ENCODE assay signal across 17 cellular contexts in genomic region chr3:179196700-179197099, GRCh38. TPM values are rescaled to one million over a fixed set of nuclear protein-coding genes. Genes with fewer than 3 reads are reported as not detected.
DNase-seq lines count a peak whose midpoint lies in the region; ATAC-seq, FAIRE-seq and TF ChIP-seq lines count a peak whose summit lies in the region.
"Had no signal": no experiment of that assay in that cellular context is flagged by ENCODE, and none has a peak within 500 bp of the region (broad histone marks: within the 10 kb centered on the region; RNA-seq: fewer than 3 reads in every experiment).

No MANE protein-coding gene starts in this region.

- POLR2A ChIA-PET in GM12878 (lab: Charles Lee), result no interaction called here
- POLR2A ChIA-PET in naive thymus-derived CD8-positive, alpha-beta T cell (lab: Charles Lee), result interaction anchor here (1.2 kb wide), 1 partner anchor 49 kb away, joined by 3 read pairs; the partner anchor contains the start of gene PIK3CA

- in situ Hi-C loops in GM12878 (cut with MboI), result no loop called here

- no peak overlapping the region for H3K23ac ChIP-seq in H9 (ENCODE audit: insufficient read length, low read depth, low read length)

- H3K23me2 ChIP-seq in H9 (ENCODE audit: insufficient read length, low read depth, low read length, poor library complexity, severe bottlenecking), result no peaks in the 10 kb centered on the region

- no peak overlapping the region for H4K91ac ChIP-seq in H9 (ENCODE audit: insufficient read length, low read depth, low read length)

- H3K4me2 ChIP-seq in H9 (ENCODE audit: insufficient read depth, insufficient read length, low read length) (no peak overlapping the region), GM12878 (ENCODE audit: control insufficient read depth, insufficient read depth) (0 out of 2 replicates have a peak overlapping the region, but pooled peaks have one; percentile 27)

- SMC1A ChIA-PET in GM12878 (lab: Charles Lee; ENCODE audit: uncharacterized antibody, unreplicated experiment), result interaction anchor here (1.0 to 1.4 kb wide), 2 partner anchors 15 to 30 kb away, joined by 3 to 5 read pairs; no protein-coding TSS in a partner anchor

- H3K27ac Mint-ChIP-seq in CD4-positive, CD25-positive, alpha-beta regulatory T cell, result peak overlapping the region; percentile 49 to 86 (median 58)
- peak overlapping the region; percentile 5 to 63 (median 34); a peak in 5 of 7 replicates for H3K27ac Mint-ChIP-seq in H9
- H3K27ac Mint-ChIP-seq in naive thymus-derived CD8-positive, alpha-beta T cell, result peak overlapping the region in 8 of 10 donors; percentile 7 to 74 (median 52)
- H3K27ac Mint-ChIP-seq: activated naive CD4-positive, alpha-beta T cell treated with anti-CD3 and anti-CD28 coated beads for 36 hours had no signal

- H4K5ac ChIP-seq in H9 (ENCODE audit: insufficient read length, low read depth, low read length), result no peak overlapping the region

- TF ChIP-seq CTCF in H9 (conservative IDR thresholded peaks at IDR 0.05), result no peak
- no peak for TF ChIP-seq CTCF in GM12878 (IDR thresholded peaks at IDR 0.05 in 2 of 3, conservative IDR thresholded peaks at IDR 0.05 in 1 of 3; ENCODE audit: control insufficient read depth in 2 of 3, extremely low read depth in 1 of 3, insufficient read depth in 1 of 3, low read depth in 3 of 3, low read length in 3 of 3)

- ATAC-seq in CD4-positive, CD25-positive, alpha-beta regulatory T cell (ENCODE audit: low read depth in 2 of 2), result no peak
- ATAC-seq in GM12878, result no peak; the same call in 2 of the 3 replicates
- ATAC-seq in naive thymus-derived CD8-positive, alpha-beta T cell, result no peak
- ATAC-seq: left lobe of liver had no signal

- no peak overlapping the region for H2AK5ac ChIP-seq in H9 (ENCODE audit: insufficient read length, low read length)

- H3K79me1 ChIP-seq in H9 (ENCODE audit: insufficient read depth, low read depth, low read length, poor library complexity, severe bottlenecking), result no peaks in the 10 kb centered on the region

- no peak overlapping the region for H2AFZ ChIP-seq in H9 (ENCODE audit: low read length)
- H2AFZ ChIP-seq in GM12878 (ENCODE audit: control insufficient read depth, low read depth, low read length), result no peak overlapping the region

- intact Hi-C loops in GM12878 (cut with micrococcal nuclease; ENCODE audit: unreplicated experiment), result loop anchor here (2.0 kb wide), 1 partner anchor 48 kb away; the partner anchor contains the start of gene PIK3CA
- intact Hi-C loops in head of caudate nucleus (cut with DNase I), result no loop called here

- peaks cover 14% of the 10 kb centered on the region for H3K36me3 Mint-ChIP-seq in CD4-positive, CD25-positive, alpha-beta regulatory T cell
- H3K36me3 Mint-ChIP-seq in H9 (ENCODE audit: insufficient read depth in 1 of 3, low read depth in 3 of 3), result peaks cover 5 to 12% (median 10%) of the 10 kb centered on the region in 3 experiments; a peak in 6 of 7 replicates
- H3K36me3 Mint-ChIP-seq in naive thymus-derived CD8-positive, alpha-beta T cell, result peaks cover 5 to 25% (median 7%) of the 10 kb centered on the region in 3 donors

- no peak for TF ChIP-seq RAD21 in GM12878 (IDR thresholded peaks at IDR 0.05; ENCODE audit: insufficient read depth, low read depth, low read length)

- no peak for TF ChIP-seq EP300 in GM12878 (IDR thresholded peaks at IDR 0.05; ENCODE audit: borderline replicate concordance in 1 of 2, control insufficient read depth in 1 of 2, low read depth in 2 of 2, low read length in 2 of 2)

- H3K4me1 ChIP-seq in CD4-positive, CD25-positive, alpha-beta regulatory T cell (ENCODE audit: control insufficient read depth, insufficient read depth, low read length, poor library complexity, severe bottlenecking), result peaks cover 26% of the 10 kb centered on the region
- H3K4me1 ChIP-seq in H9 (ENCODE audit: insufficient read depth, low read length) (no peaks in the 10 kb centered on the region; the same call in 1 of the 2 replicates), GM12878 (ENCODE audit: control insufficient read depth, insufficient read depth, low read length) (peaks cover 7% of the 10 kb centered on the region), small intestine (ENCODE audit: control insufficient read depth in 2 of 2, insufficient read depth in 1 of 2, low read depth in 1 of 2, low read length in 1 of 2) (peaks cover 0 to 6% of the 10 kb centered on the region in 2 donors)

- peaks cover 21% of the 10 kb centered on the region for H3K36me3 ChIP-seq in CD4-positive, CD25-positive, alpha-beta regulatory T cell (ENCODE audit: control insufficient read depth, insufficient read depth, low read length)
- H3K36me3 ChIP-seq in GM12878 (ENCODE audit: control insufficient read depth in 2 of 2, insufficient read depth in 2 of 2, low read length in 1 of 2) (0 out of 4 replicates have a peak, but pooled peaks cover 0 to 3% of the 10 kb centered on the region in 2 experiments), small intestine (ENCODE audit: control insufficient read depth in 2 of 2, insufficient read depth in 2 of 2, low read length in 2 of 2) (no peaks in the 10 kb centered on the region)

- H3K14ac ChIP-seq in H9 (ENCODE audit: insufficient read depth, low read length), result no peak overlapping the region

- H3K27me3 ChIP-seq in CD4-positive, CD25-positive, alpha-beta regulatory T cell (ENCODE audit: control insufficient read depth, insufficient read depth, low read length), result no peaks in the 10 kb centered on the region
- no peaks in the 10 kb centered on the region for H3K27me3 ChIP-seq in H9 (ENCODE audit: insufficient read depth, low read length)
- no peaks in the 10 kb centered on the region for H3K27me3 ChIP-seq in GM12878 (replicated peaks in 1 of 2; ENCODE audit: control insufficient read depth in 2 of 2, insufficient read depth in 2 of 2, low read length in 1 of 2)
- no peaks in the 10 kb centered on the region for H3K27me3 ChIP-seq in small intestine (ENCODE audit: control insufficient read depth in 2 of 2, insufficient read depth in 2 of 2, low read length in 2 of 2)
- H3K27me3 ChIP-seq: suprapubic skin had no signal

- no peak overlapping the region for H3K9ac ChIP-seq in H9 (ENCODE audit: extremely low read depth, insufficient read length, low read length)
- no peak overlapping the region for H3K9ac ChIP-seq in GM12878 (ENCODE audit: control insufficient read depth, insufficient read depth, low read length)

- no peak overlapping the region for H3K56ac ChIP-seq in H9 (ENCODE audit: insufficient read length, low read depth, low read length)

- no peak overlapping the region for H2BK5ac ChIP-seq in H9 (ENCODE audit: insufficient read length, low read length)

- H3K4me1 Mint-ChIP-seq in CD4-positive, CD25-positive, alpha-beta regulatory T cell, result peaks cover 47 to 67% (median 54%) of the 10 kb centered on the region in 4 donors
- H3K4me1 Mint-ChIP-seq in H9, result peaks cover 21 to 26% of the 10 kb centered on the region in 2 experiments
- peaks cover 29 to 59% (median 49%) of the 10 kb centered on the region in 4 donors for H3K4me1 Mint-ChIP-seq in naive thymus-derived CD8-positive, alpha-beta T cell
- H3K4me1 Mint-ChIP-seq: neural crest cell had no signal

- no peak overlapping the region for H3T11ph ChIP-seq in H9 (ENCODE audit: low read length)

- H4K20me1 ChIP-seq in H9 (ENCODE audit: control insufficient read depth, insufficient read depth, insufficient read length) (no peaks in the 10 kb centered on the region), GM12878 (ENCODE audit: control insufficient read depth, insufficient read depth) (no peaks in the 10 kb centered on the region)

- no peak for TF ChIP-seq POLR2A in GM12878 (IDR thresholded peaks at IDR 0.05; ENCODE audit: low read depth, low read length)

- BruUV-seq in GM12878 (replicated peaks; lab: Mats Ljungman, UMichigan), result no TSS peak

- no peaks in the 10 kb centered on the region for H3K9me3 Mint-ChIP-seq in CD4-positive, CD25-positive, alpha-beta regulatory T cell
- no peaks in the 10 kb centered on the region for H3K9me3 Mint-ChIP-seq in H9
- no peaks in the 10 kb centered on the region for H3K9me3 Mint-ChIP-seq in naive thymus-derived CD8-positive, alpha-beta T cell
- H3K9me3 Mint-ChIP-seq: activated naive CD4-positive, alpha-beta T cell treated with anti-CD3 and anti-CD28 coated beads for 36 hours; neural crest cell had no signal

- 100% methylated on average over 1 of the region's 4 CpGs for WGBS in H9 (ENCODE audit: extremely low coverage, insufficient read length, low lambda C conversion rate)
- 89% methylated on average over 2 of the region's 4 CpGs for WGBS in GM12878 (ENCODE audit: insufficient coverage, insufficient replicate concordance, low lambda C conversion rate, missing lambda C conversion rate)
- WGBS in small intestine, 3 donors, result 90 to 95% (median 91%) methylated on average over 4 of the region's 4 CpGs

- FAIRE-seq in GM12878 (lab: Jason Lieb, UNC) (no peak), small intestine (lab: Jason Lieb, UNC) (no peak)

- H3K79me2 ChIP-seq in H9 (ENCODE audit: insufficient read depth, low read length), result no peaks in the 10 kb centered on the region
- peaks cover 6% of the 10 kb centered on the region for H3K79me2 ChIP-seq in GM12878 (ENCODE audit: control insufficient read depth, insufficient read depth, low read length)

- CTCF ChIA-PET in GM12878 (lab: Yijun Ruan, JAX), result interaction anchor here (0.6 to 0.7 kb wide), 2 partner anchors 50 to 184 kb away, joined by 3 read pairs; no protein-coding TSS in a partner anchor

- RAD21 ChIA-PET in GM12878 (lab: Charles Lee; ENCODE audit: unreplicated experiment), result no interaction called here

- no peak overlapping the region for H4K8ac ChIP-seq in H9 (replicated peaks; ENCODE audit: insufficient read length, low read depth, low read length)

- H2BK12ac ChIP-seq in H9 (ENCODE audit: insufficient read length, low read depth, low read length), result no peak overlapping the region

- no peak overlapping the region for H3K27ac ChIP-seq in CD4-positive, CD25-positive, alpha-beta regulatory T cell (ENCODE audit: insufficient read depth, low read length, poor library complexity, severe bottlenecking)
- H3K27ac ChIP-seq in H9 (ENCODE audit: insufficient read length, low read depth, low read length) (no peak overlapping the region), GM12878 (ENCODE audit: control insufficient read depth, insufficient read depth) (peak overlapping the region; percentile 22; the same call in 1 of the 2 replicates), small intestine (ENCODE audit: low read depth in 1 of 2, low read length in 1 of 2) (no peak overlapping the region)
- H3K27ac ChIP-seq: suprapubic skin had no signal

- DNase-seq in CD4-positive, CD25-positive, alpha-beta regulatory T cell, result no peak
- DNase-seq in H9, result no peak
- no peak for DNase-seq in GM12878 (ENCODE audit: low read depth, low spot score)
- no peak for DNase-seq in naive thymus-derived CD8-positive, alpha-beta T cell
- DNase-seq in head of caudate nucleus, result no peak
- no peak for DNase-seq in NCI-H226
- no peak for DNase-seq in small intestine
- DNase-seq: activated CD8-positive, alpha-beta memory T cell treated with anti-CD3 and anti-CD28 coated beads for 24 hours; hypothalamus; NCI-H187; NCI-H510A treated with DMSO at 0.1 percent for 48 hours; stimulated activated CD4-positive, alpha-beta T cell treated with anti-CD3 and anti-CD28 coated beads, Interleukin-2, amount 100 ng/mL, for 24 hours had no signal

- H3K4me3 ChIP-seq in CD4-positive, CD25-positive, alpha-beta regulatory T cell (ENCODE audit: low read depth, low read length), result peak overlapping the region; percentile 60
- H3K4me3 ChIP-seq in GM12878, result no peak overlapping the region
- H3K4me3 ChIP-seq in small intestine (ENCODE audit: low read depth in 1 of 2, low read length in 2 of 2), result no peak overlapping the region
- H3K4me3 ChIP-seq: suprapubic skin had no signal

- H3K4me3 Mint-ChIP-seq in CD4-positive, CD25-positive, alpha-beta regulatory T cell, result peak overlapping the region in 2 of 4 donors; percentile 15 to 67
- no peak overlapping the region for H3K4me3 Mint-ChIP-seq in H9
- peak overlapping the region in 1 of 10 donors; percentile 6 for H3K4me3 Mint-ChIP-seq in naive thymus-derived CD8-positive, alpha-beta T cell
- H3K4me3 Mint-ChIP-seq: activated naive CD4-positive, alpha-beta T cell treated with anti-CD3 and anti-CD28 coated beads for 36 hours; CD14-positive monocyte; neural crest cell had no signal

- H2BK120ac ChIP-seq in H9 (ENCODE audit: low read depth, low read length, poor library complexity, severe bottlenecking), result no peak overlapping the region

- no peaks in the 10 kb centered on the region for H3K27me3 Mint-ChIP-seq in CD4-positive, CD25-positive, alpha-beta regulatory T cell
- no peaks in the 10 kb centered on the region for H3K27me3 Mint-ChIP-seq in H9 (ENCODE audit: low read depth)
- H3K27me3 Mint-ChIP-seq in naive thymus-derived CD8-positive, alpha-beta T cell, result no peaks in the 10 kb centered on the region

- H3K18ac ChIP-seq in H9 (ENCODE audit: insufficient read length, low read depth, low read length), result no peak overlapping the region

- H2BK20ac ChIP-seq in H9 (ENCODE audit: low read depth, low read length, poor library complexity, severe bottlenecking), result no peak overlapping the region

- no peak overlapping the region for H3K4ac ChIP-seq in H9 (ENCODE audit: low read depth, low read length)

- H2BK15ac ChIP-seq in H9 (ENCODE audit: low read depth, low read length), result no peak overlapping the region

- H3K9me3 ChIP-seq in CD4-positive, CD25-positive, alpha-beta regulatory T cell (ENCODE audit: control insufficient read depth in 2 of 2, low read length in 2 of 2), result no peaks in the 10 kb centered on the region
- H3K9me3 ChIP-seq in H9 (ENCODE audit: control insufficient read depth, low read depth, low read length) (no peaks in the 10 kb centered on the region), GM12878 (replicated peaks; ENCODE audit: control insufficient read depth, insufficient read depth, low read length) (no peaks in the 10 kb centered on the region), small intestine (ENCODE audit: control insufficient read depth, low read depth) (no peaks in the 10 kb centered on the region)
- H3K9me3 ChIP-seq: suprapubic skin had no signal

RNA-seq across cellular contexts. Expression of gene PIK3CA, which starts 48.5 kb away (rescaled TPM):
- total RNA-seq in CD4-positive, CD25-positive, alpha-beta regulatory T cell, result 38.0 TPM
- polyA plus RNA-seq in CD4-positive, CD25-positive, alpha-beta regulatory T cell, result 10 to 100 TPM; 15.8 to 21.8 (median 18.3) TPM
- total RNA-seq in H9 (2021) (9.8 and 12.0 TPM in 2 replicates), GM12878 (2014; rRNA removed) (10.8 and 13.9 TPM in 2 replicates), GM12878 (2014; rRNA removed; fragmentation: Illumina TruSeq; extraction: Trizol) (18.6 and 18.7 TPM in 2 replicates), GM12878 (2021) (16.9 and 17.4 TPM in 2 replicates)
- 36.3 and 42.4 TPM in 2 replicates for total RNA-seq in GM12878 (2013; cell fraction: nucleolus; rRNA removed)
- polyA plus RNA-seq in GM12878 (2011; ENCODE audit: low read depth), result 8.2 TPM
- polyA plus RNA-seq in GM12878 (2011; rRNA removed) (15.7 and 28.9 TPM in 2 replicates), GM12878 (2014; fragmentation: Illumina TruSeq; extraction: Trizol) (13.3 and 15.3 TPM in 2 replicates), GM12878 (2014; fragmentation: Nextera tagmentation; extraction: Ambion mirVana) (1 to 10 TPM; 3.0 to 4.1 TPM), GM12878 (2014; rRNA removed) (6.7 and 7.0 TPM in 2 replicates), GM12878 (2016; fragmentation: Nextera tagmentation; extraction: Ambion mirVana) (1 to 10 TPM; 3.5 to 7.2 TPM), small intestine (1 to 10 TPM; 2.2 to 5.7 (median 3.6) TPM)
- polyA plus RNA-seq in GM12878 (2011; cell fraction: cytosol; rRNA removed), result 3.8 and 5.9 TPM in 2 replicates
- polyA plus RNA-seq in GM12878 (2011; cell fraction: nucleus; rRNA removed), result 9.5 and 12.6 TPM in 2 replicates
- 7.3 and 12.3 TPM in 2 replicates for polyA plus RNA-seq in GM12878 (2012)
- 17.2 and 30.1 TPM in 2 replicates for polyA minus RNA-seq in GM12878 (2011; rRNA and poly(A)+ RNA removed)
- polyA minus RNA-seq in GM12878 (2011; cell fraction: cytosol; rRNA and poly(A)+ RNA removed), result 9.1 and 10.8 TPM in 2 replicates
- 10.5 and 12.6 TPM in 2 replicates for polyA minus RNA-seq in GM12878 (2011; cell fraction: nucleus; rRNA and poly(A)+ RNA removed)
- total RNA-seq in naive thymus-derived CD8-positive, alpha-beta T cell, result 10 to 100 TPM; 44.6 to 50.7 TPM
- 10 to 100 TPM; 11.4 to 20.3 (median 13.1) TPM for polyA plus RNA-seq in naive thymus-derived CD8-positive, alpha-beta T cell

RNA-seq across cellular contexts. Expression of gene KCNMB3, which starts 54.2 kb away (rescaled TPM):
- total RNA-seq in CD4-positive, CD25-positive, alpha-beta regulatory T cell, result 0.99 TPM
- polyA plus RNA-seq in CD4-positive, CD25-positive, alpha-beta regulatory T cell, result 1 to 10 TPM in 1 of 4 donors, under 1 TPM in 3; 0.22 to 1.0 (median 0.77) TPM
- 1.6 and 1.9 TPM in 2 replicates for total RNA-seq in H9 (2021)
- 10.5 and 12.3 TPM in 2 replicates for total RNA-seq in GM12878 (2013; cell fraction: nucleolus; rRNA removed)
- 2.2 and 2.3 TPM in 2 replicates for total RNA-seq in GM12878 (2014; rRNA removed)
- 2.9 and 3.2 TPM in 2 replicates for total RNA-seq in GM12878 (2014; rRNA removed; fragmentation: Illumina TruSeq; extraction: Trizol)
- total RNA-seq in GM12878 (2021), result 1.7 and 2.1 TPM in 2 replicates
- 1.5 TPM for polyA plus RNA-seq in GM12878 (2011; ENCODE audit: low read depth)
- 3.4 and 4.3 TPM in 2 replicates for polyA plus RNA-seq in GM12878 (2011; rRNA removed)
- 2.1 and 2.2 TPM in 2 replicates for polyA plus RNA-seq in GM12878 (2011; cell fraction: cytosol; rRNA removed)
- 9.6 and 9.9 TPM in 2 replicates for polyA plus RNA-seq in GM12878 (2011; cell fraction: nucleus; rRNA removed)
- 3.8 and 7.8 TPM in 2 replicates for polyA plus RNA-seq in GM12878 (2012)
- polyA plus RNA-seq in GM12878 (2014; fragmentation: Illumina TruSeq; extraction: Trizol), result 4.6 and 4.8 TPM in 2 replicates
- polyA plus RNA-seq in GM12878 (2014; fragmentation: Nextera tagmentation; extraction: Ambion mirVana), result 1 to 10 TPM; 1.2 to 3.2 TPM
- 1.7 and 2.2 TPM in 2 replicates for polyA plus RNA-seq in GM12878 (2014; rRNA removed)
- polyA plus RNA-seq in GM12878 (2016; fragmentation: Nextera tagmentation; extraction: Ambion mirVana), result under 1 TPM; 0.20 to 0.62 TPM
- 5.2 and 5.9 TPM in 2 replicates for polyA minus RNA-seq in GM12878 (2011; rRNA and poly(A)+ RNA removed)
- 0.80 and 0.83 TPM in 2 replicates for polyA minus RNA-seq in GM12878 (2011; cell fraction: cytosol; rRNA and poly(A)+ RNA removed)
- 6.6 and 12.0 TPM in 2 replicates for polyA minus RNA-seq in GM12878 (2011; cell fraction: nucleus; rRNA and poly(A)+ RNA removed)
- 1 to 10 TPM; 1.9 to 2.4 TPM for total RNA-seq in naive thymus-derived CD8-positive, alpha-beta T cell
- under 1 TPM; 0.19 to 0.55 (median 0.53) TPM for polyA plus RNA-seq in naive thymus-derived CD8-positive, alpha-beta T cell
- 1 to 10 TPM in 2 of 3 donors, under 1 TPM in 1; 0.27 to 1.6 (median 1.5) TPM for polyA plus RNA-seq in small intestine
